Comparison of ENCODE assay signal across 1 cellular context in the genomic region with DNA sequence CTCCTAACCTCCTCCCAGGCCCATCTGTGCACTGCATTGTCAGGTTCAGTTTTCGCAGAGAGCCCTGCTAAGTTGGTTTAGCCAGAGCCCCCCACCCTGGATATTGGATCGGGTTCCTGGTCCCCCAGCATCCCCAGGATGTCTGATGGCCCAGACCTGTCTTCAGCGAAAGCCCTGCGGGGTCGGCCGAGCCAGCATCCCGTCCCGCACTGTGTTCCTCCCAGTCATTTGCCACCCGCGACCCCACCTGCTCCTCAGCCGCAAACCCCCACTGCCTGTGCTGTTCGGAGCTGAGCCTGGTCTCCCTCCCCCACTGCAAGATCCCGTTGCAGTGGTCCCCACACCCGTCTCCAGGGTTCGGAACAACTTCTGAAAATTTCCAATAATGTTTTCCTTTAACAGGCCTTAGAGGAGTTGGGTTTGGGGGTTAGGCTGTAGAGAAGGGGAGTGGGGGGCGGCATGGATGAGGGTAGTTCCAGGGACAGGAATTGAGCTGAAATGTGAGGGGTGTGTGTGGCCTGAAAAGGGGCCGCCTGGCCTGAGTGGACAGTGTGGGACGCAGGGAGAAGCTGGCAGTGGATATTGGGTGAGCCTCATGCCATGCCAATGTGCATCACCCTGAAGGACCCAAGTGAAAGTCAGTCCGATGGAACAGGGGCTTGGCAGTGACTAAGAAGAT.
TF ChIP-seq lines count a peak whose summit lies in the region.

No MANE protein-coding gene starts in this region.

TF ChIP-seq in H1, 55 proteins besides CTCF, POLR2A, EP300 and RAD21:
- no peak for TF ChIP-seq RXRA (IDR thresholded peaks at IDR 0.05; ENCODE audit: insufficient read depth, low read depth, low read length)
- TF ChIP-seq BCL11A (IDR thresholded peaks at IDR 0.05; ENCODE audit: low read depth in 2 of 2, low read length in 2 of 2) = no peak
- TF ChIP-seq SIX5 (IDR thresholded peaks at IDR 0.05; ENCODE audit: low read depth, low read length) = no peak
- no peak for TF ChIP-seq E2F6 (IDR thresholded peaks at IDR 0.05)
- TF ChIP-seq CHD1 (IDR thresholded peaks at IDR 0.05; ENCODE audit: low read depth, low read length) = no peak
- TF ChIP-seq CTBP2 (IDR thresholded peaks at IDR 0.05; ENCODE audit: borderline replicate concordance, insufficient read depth, insufficient read length, low read length) = no peak
- no peak for TF ChIP-seq SAP30 (IDR thresholded peaks at IDR 0.05; ENCODE audit: insufficient read depth, insufficient replicate concordance, low read length)
- no peak for TF ChIP-seq SIRT6 (IDR thresholded peaks at IDR 0.05; ENCODE audit: low read length)
TF ChIP-seq in H1: peak in this region for 0.
